In genomic region chr11:12075822-12076821, GRCh38 we compare ENCODE assay signal across 9 cellular contexts. TPM values are rescaled to one million over a fixed set of nuclear protein-coding genes. Genes with fewer than 3 reads are reported as not detected.
DNase-seq lines count a peak whose midpoint lies in the region; ATAC-seq, FAIRE-seq and TF ChIP-seq lines count a peak whose summit lies in the region.
"Had no signal": no experiment of that assay in that cellular context is flagged by ENCODE, and none has a peak within 500 bp of the region (broad histone marks: within the 10 kb centered on the region; RNA-seq: fewer than 3 reads in every experiment).

No MANE protein-coding gene starts in this region.

- no peak for ATAC-seq in GM18519 (IDR thresholded peaks at IDR 0.05; ENCODE audit: low FRiP score, unreplicated experiment)

- H3K9me3 ChIP-seq in esophagus muscularis mucosa (no peaks in the 10 kb centered on the region), ovary (no peaks in the 10 kb centered on the region)

- H3K36me3 ChIP-seq in esophagus muscularis mucosa (no peaks in the 10 kb centered on the region), ovary (no peaks in the 10 kb centered on the region)

- peak; percentile 85 for FAIRE-seq in RCC 7860 (lab: Jason Lieb, UNC)

- WGBS in esophagus muscularis mucosa = 48% methylated on average over 11 of the region's 15 CpGs
- WGBS in ovary, 3 donors = 51 to 59% (median 58%) methylated on average over 15 of the region's 15 CpGs

- peak; percentile 97 for TF ChIP-seq EP300 in esophagus muscularis mucosa (IDR thresholded peaks at IDR 0.05)
- peak; percentile 86 for TF ChIP-seq EP300 in ovary (IDR thresholded peaks at IDR 0.05)

- H3K27ac ChIP-seq in esophagus muscularis mucosa (replicated peaks in 1 of 4) = peak overlapping the region; percentile 85 to 91 (median 88)
- no peak overlapping the region for H3K27ac ChIP-seq in ovary

- TF ChIP-seq POLR2A in esophagus muscularis mucosa (IDR thresholded peaks at IDR 0.05; ENCODE audit: low read depth) (no peak), ovary (IDR thresholded peaks at IDR 0.05) (no peak)

- H3K4me1 ChIP-seq in esophagus muscularis mucosa (peaks cover 11 to 55% (median 43%) of the 10 kb centered on the region in 4 donors), ovary (ENCODE audit: insufficient read depth) (peaks cover 3% of the 10 kb centered on the region)

- DNase-seq in Ammon's horn (ENCODE audit: low spot score) = peak; percentile 58
- peak; percentile 98 for DNase-seq in RCC 7860 (ENCODE audit: low spot score)
- DNase-seq in esophagus muscularis mucosa (ENCODE audit: extremely low spot score) = no peak
- no peak for DNase-seq in ovary
- no peak for DNase-seq in NCI-H187 treated with DMSO at 0.1 percent for 48 hours (lab: John Stamatoyannopoulos, UW)
- no peak for DNase-seq in NCI-H2081 (lab: John Stamatoyannopoulos, UW)
- DNase-seq in T-helper 2 cell = no peak
- DNase-seq: DMS153 had no signal

- intact Hi-C loops in esophagus muscularis mucosa (cut with DNase I) = no loop called here
- intact Hi-C loops in ovary (cut with DNase I) = no loop called here

- H3K4me3 ChIP-seq in esophagus muscularis mucosa = peak overlapping the region in 1 of 4 donors; percentile 34
- H3K4me3 ChIP-seq in ovary = no peak overlapping the region

- TF ChIP-seq CTCF in esophagus muscularis mucosa (IDR thresholded peaks at IDR 0.05) = no peak
- no peak for TF ChIP-seq CTCF in ovary (IDR thresholded peaks at IDR 0.05)

- no peaks in the 10 kb centered on the region for H3K27me3 ChIP-seq in esophagus muscularis mucosa
- H3K27me3 ChIP-seq in ovary = no peaks in the 10 kb centered on the region

RNA-seq across cellular contexts. Expression of gene MICAL2, which starts 34.3 kb away (rescaled TPM):
- total RNA-seq in esophagus muscularis mucosa (100 to 1,000 TPM; 195 to 499 (median 259) TPM), ovary (10 to 100 TPM; 11.0 to 68.5 (median 32.5) TPM)
- 10 to 100 TPM; 10.7 to 73.6 TPM for polyA plus RNA-seq in ovary

Comparison
In these comparisons a context has a peak if more than half of its experiments do, and no peak if none do; other contexts are left out.
1. DNase-seq: peak in Ammon's horn (single experiment) and RCC 7860 (single experiment); none in esophagus muscularis mucosa (single experiment), ovary (0 of 5), NCI-H187 treated with DMSO at 0.1 percent for 48 hours (single experiment), NCI-H2081 (0 of 2) and T-helper 2 cell (0 of 5).
2. H3K27ac ChIP-seq: peak in esophagus muscularis mucosa (4 of 4); none in ovary (0 of 2).